In the genomic region with DNA sequence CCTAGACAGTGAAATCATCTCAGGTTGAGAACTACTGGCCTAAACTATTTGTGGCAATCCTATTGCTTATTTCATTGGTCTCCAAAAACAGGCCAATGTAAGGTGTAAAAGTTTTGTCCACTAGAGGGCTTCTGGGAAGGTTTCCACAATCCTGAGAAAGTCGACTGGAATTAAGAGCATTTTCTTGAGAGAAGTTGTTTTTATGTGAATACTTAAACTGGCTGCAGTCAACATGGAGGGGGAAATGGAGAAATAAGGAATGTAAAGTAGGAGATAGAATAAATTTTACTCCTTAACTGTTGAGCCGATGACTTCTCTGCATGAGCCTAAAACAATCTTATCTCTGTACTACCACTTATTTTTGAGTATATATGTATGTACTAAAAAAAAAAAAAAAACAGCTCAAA, we compare ENCODE assay signal across 8 cellular contexts. TPM values are rescaled to one million over a fixed set of nuclear protein-coding genes. Genes with fewer than 3 reads are reported as not detected.
DNase-seq lines count a peak whose midpoint lies in the region; ATAC-seq and TF ChIP-seq lines count a peak whose summit lies in the region.

No MANE protein-coding gene starts in this region.

- H3K4me1 ChIP-seq in osteoblast (ENCODE audit: insufficient read depth, low read length) = peaks cover 7% of the 10 kb centered on the region

- H3K27ac ChIP-seq in SK-N-MC (no peak overlapping the region), osteoblast (ENCODE audit: low read depth, low read length) (peak overlapping the region; percentile 29)

- no peak overlapping the region for H3K4me2 ChIP-seq in osteoblast (ENCODE audit: insufficient read depth, low read length)

- TF ChIP-seq CTCF in AG04449 (IDR thresholded peaks at IDR 0.05; ENCODE audit: insufficient read depth, low read length, missing control alignments) = peak; percentile 66
- peak; percentile 87 for TF ChIP-seq CTCF in osteoblast (IDR thresholded peaks at IDR 0.05; ENCODE audit: extremely low read depth, low read depth, low read length)

- POLR2A ChIA-PET in AG04449 (lab: Yijun Ruan, JAX) = no interaction called here

- H4K20me1 ChIP-seq in osteoblast (ENCODE audit: insufficient read depth, low read length) = no peaks in the 10 kb centered on the region

- peak overlapping the region; percentile 70 for H2AFZ ChIP-seq in osteoblast (ENCODE audit: low read length)

- no peaks in the 10 kb centered on the region for H3K79me2 ChIP-seq in osteoblast (ENCODE audit: insufficient read depth, low read length)

- CTCF ChIA-PET in AG04449 (lab: Yijun Ruan, JAX) = interaction anchor here (0.6 to 1.7 kb wide), 12 partner anchors 10 to 679 kb away, joined by 3 to 6 read pairs (median 4); partner anchors contain the start of gene RAP1GDS1

- no peaks in the 10 kb centered on the region for H3K9me3 ChIP-seq in SK-N-MC (ENCODE audit: low read depth, low read length)
- no peaks in the 10 kb centered on the region for H3K9me3 ChIP-seq in osteoblast (ENCODE audit: low read depth, low read length)

- H3K4me3 ChIP-seq in AG04449 (ENCODE audit: low read depth, low read length) (no peak overlapping the region), SK-N-MC (no peak overlapping the region), osteoblast (ENCODE audit: insufficient read depth, low read length) (no peak overlapping the region)

- H3K27me3 ChIP-seq in osteoblast (ENCODE audit: insufficient read depth, low read length) = no peaks in the 10 kb centered on the region

- no peak overlapping the region for H3K9ac ChIP-seq in SK-N-MC (ENCODE audit: insufficient read length)

- H3K36me3 ChIP-seq in SK-N-MC (ENCODE audit: insufficient read depth, low read length) (no peaks in the 10 kb centered on the region), osteoblast (ENCODE audit: insufficient read depth, low read length) (no peaks in the 10 kb centered on the region)

- no peak for DNase-seq in AG04449 (ENCODE audit: low read depth, low spot score)
- peak; percentile 34 for DNase-seq in GM04503 (ENCODE audit: low read depth)
- DNase-seq in SK-N-MC (ENCODE audit: low read depth, low spot score) = peak; percentile 48
- peak; percentile 60 for DNase-seq in fibroblast of gingiva (ENCODE audit: low read depth)
- peak; percentile 75 for DNase-seq in osteoblast (ENCODE audit: insufficient read length, low spot score, missing footprints)
- no peak for DNase-seq in NOMO-1 treated with DMSO at 0.1 percent for 48 hours (lab: John Stamatoyannopoulos, UW; ENCODE audit: unreplicated experiment)

- ATAC-seq in HG03039 (IDR thresholded peaks at IDR 0.05; ENCODE audit: unreplicated experiment) = peak; percentile 46
- no peak for ATAC-seq in HG02763 (IDR thresholded peaks at IDR 0.05; ENCODE audit: unreplicated experiment)

RNA-seq across cellular contexts. Expression of gene EIF4E, which starts 11.0 kb away (rescaled TPM):
- total RNA-seq in osteoblast = 94.9 and 105 TPM in 2 replicates

RNA-seq across cellular contexts. Expression of gene METAP1, which starts 55.6 kb away (rescaled TPM):
- total RNA-seq in osteoblast = 48.6 and 52.8 TPM in 2 replicates

Comparison
In these comparisons a context has a peak if more than half of its experiments do, and no peak if none do; other contexts are left out.
1. DNase-seq: peak in GM04503 (single experiment), SK-N-MC (single experiment), fibroblast of gingiva (single experiment) and osteoblast (single experiment); none in AG04449 (single experiment) and NOMO-1 treated with DMSO at 0.1 percent for 48 hours (single experiment).